In genomic region chr1:158310623-158311022, GRCh38 we compare ENCODE assay signal across 1 cellular context.
TF ChIP-seq lines count a peak whose summit lies in the region.

No MANE protein-coding gene starts in this region.

TF ChIP-seq in GM12878, 131 proteins besides CTCF, POLR2A, EP300 and RAD21:
- TF ChIP-seq STAT1 (conservative IDR thresholded peaks at IDR 0.05): no peak
- peak; percentile 65 for TF ChIP-seq RUNX3 (IDR thresholded peaks at IDR 0.05; ENCODE audit: low read length)
- TF ChIP-seq ZBTB11 (CRISPR knock-in tag; IDR thresholded peaks at IDR 0.05): no peak
- no peak for TF ChIP-seq TARDBP (IDR thresholded peaks at IDR 0.05; ENCODE audit: borderline replicate concordance)
- peak; percentile 21 for TF ChIP-seq MEF2B (IDR thresholded peaks at IDR 0.05; ENCODE audit: partially characterized antibody, poor library complexity, severe bottlenecking)
- TF ChIP-seq MTA2 (IDR thresholded peaks at IDR 0.05; ENCODE audit: low read depth): peak; percentile 67
- TF ChIP-seq ATF7 (IDR thresholded peaks at IDR 0.05; ENCODE audit: low read depth): peak; percentile 18; the same call in 1 of the 2 replicates
